22 cellular contexts compared by ENCODE assay signal in the genomic region with DNA sequence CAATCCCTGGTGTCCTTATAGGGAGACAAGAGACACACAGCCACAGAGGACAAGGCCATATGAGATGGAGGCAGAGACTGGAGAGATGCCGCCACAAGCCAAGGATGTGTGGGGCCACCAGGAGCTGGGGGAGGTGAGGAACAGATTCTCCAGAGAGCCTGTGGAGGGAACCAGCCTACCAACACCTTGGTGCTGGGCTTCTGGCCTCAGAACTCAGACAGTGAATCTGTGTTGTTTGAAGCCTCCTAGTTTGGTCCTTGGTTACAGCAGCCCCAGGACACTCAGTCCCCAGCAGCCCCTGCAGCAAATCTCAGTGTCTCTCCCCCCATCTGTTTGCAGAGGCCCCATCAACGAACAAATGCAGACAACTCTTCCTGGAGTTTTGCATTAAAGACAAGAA.
"Had no signal": no experiment of that assay in that cellular context is flagged by ENCODE, and none has a peak within 500 bp of the region (broad histone marks: within the 10 kb centered on the region; RNA-seq: fewer than 3 reads in every experiment).

No MANE protein-coding gene starts in this region.

- H3K4me1 ChIP-seq: SJCRH30 had no signal

- H3K4me1 Mint-ChIP-seq: activated CD4-positive, alpha-beta T cell treated with anti-CD3 and anti-CD28 coated beads for 36 hours had no signal

- H3K4me3 ChIP-seq: cardiac muscle cell, SJCRH30 had no signal

- H3K27ac Mint-ChIP-seq: activated CD4-positive, alpha-beta T cell treated with anti-CD3 and anti-CD28 coated beads for 36 hours; activated CD8-positive, alpha-beta T cell treated with anti-CD3 and anti-CD28 coated beads for 36 hours; activated naive CD8-positive, alpha-beta T cell; activated T-cell treated with anti-CD3 and anti-CD28 coated beads, Interleukin-2, amount 50 U/mL, for 72 hours; activated T-helper 2 cell treated with anti-CD3 and anti-CD28 coated beads, Interferon-gamma antibody, Interleukin-2, Interleukin-4, amounts not matched to agents 10 μg/mL and 5 μg/mL and 100 μg/mL, durations not matched to agents 14 hours and 24 hours and 36 hours had no signal

- H3K4me3 Mint-ChIP-seq: activated CD4-positive, alpha-beta T cell treated with anti-CD3 and anti-CD28 coated beads for 36 hours; activated CD8-positive, alpha-beta T cell treated with anti-CD3 and anti-CD28 coated beads for 36 hours; activated naive CD8-positive, alpha-beta T cell; activated T-cell treated with anti-CD3 and anti-CD28 coated beads, Interleukin-2, amount 50 U/mL, for 72 hours had no signal

- DNase-seq: activated CD4-positive, alpha-beta T cell treated with anti-CD3 and anti-CD28 coated beads for 36 hours; activated CD8-positive, alpha-beta T cell treated with anti-CD3 and anti-CD28 coated beads for 36 hours; activated naive CD4-positive, alpha-beta T cell; activated T-cell treated with anti-CD3 and anti-CD28 coated beads, Interleukin-2, amount 50 U/mL, for 72 hours; amygdala; brain microvascular endothelial cell; KBM-7; NCI-H1048; NCI-H146; NCI-H187 treated with DMSO at 0.1 percent for 48 hours; NCI-H2081 treated with DMSO at 0.1 percent for 48 hours; NCI-H510A; NCI-H526 treated with DMSO at 0.1 percent for 48 hours; NCI-H82; RPMI8226; SJCRH30; SK-N-SH; T-helper 1 cell had no signal

- H3K36me3 ChIP-seq: brain microvascular endothelial cell, cardiac muscle cell, SJCRH30 had no signal

- ATAC-seq: activated CD4-positive, alpha-beta T cell treated with anti-CD3 and anti-CD28 coated beads for 36 hours; activated CD8-positive, alpha-beta T cell treated with anti-CD3 and anti-CD28 coated beads for 36 hours; activated T-cell treated with anti-CD3 and anti-CD28 coated beads, Interleukin-2, amount 50 U/mL, for 72 hours had no signal

- H3K27ac ChIP-seq: brain microvascular endothelial cell, cardiac muscle cell, SJCRH30, VCaP had no signal
